27 cellular contexts compared by ENCODE assay signal in genomic region chr10:106401967-106402366, GRCh38.
DNase-seq lines count a peak whose midpoint lies in the region; ATAC-seq, FAIRE-seq and TF ChIP-seq lines count a peak whose summit lies in the region.
"Had no signal": no experiment of that assay in that cellular context is flagged by ENCODE, and none has a peak within 500 bp of the region (broad histone marks: within the 10 kb centered on the region; RNA-seq: fewer than 3 reads in every experiment).

No MANE protein-coding gene starts in this region.

- H3K79me2 ChIP-seq in ACC112 (ENCODE audit: control insufficient read depth, insufficient read depth, low read length, unreplicated experiment): no peaks in the 10 kb centered on the region

- DNase-seq in WTC11 (ENCODE audit: low spot score) (no peak), frontal cortex (ENCODE audit: low spot score in 2 of 2) (no peak), HCEC 1CT (no peak)
- DNase-seq in effector CD4-positive, alpha-beta T cell: no peak
- DNase-seq: 8988T; ACHN; BE2C; C1 segment of cervical spinal cord; CD4-positive, alpha-beta memory T cell; CD4-positive, CD25-positive, alpha-beta regulatory T cell; CD8-positive, alpha-beta memory T cell; COR-L47; DMS 273 treated with DMSO at 0.1 percent for 48 hours; DMS153; DMS53; DMS79; DND-41; GDM1 had no signal

- H3K27me3 Mint-ChIP-seq in WTC11 (ENCODE audit: low read depth): no peaks in the 10 kb centered on the region; the same call in 1 of the 2 replicates
- H3K27me3 Mint-ChIP-seq: CD4-positive, alpha-beta memory T cell; CD4-positive, CD25-positive, alpha-beta regulatory T cell; CD8-positive, alpha-beta memory T cell had no signal

- peak; percentile 73 for FAIRE-seq in frontal cortex (lab: Jason Lieb, UNC)
- FAIRE-seq: A549, GM12878, GM12892, GM18507 had no signal

- POLR2A ChIA-PET in WTC11 (lab: Charles Lee): no interaction called here

- H3K27ac ChIP-seq in ACC112 (ENCODE audit: low read depth, low read length): peak overlapping the region; percentile 44; the same call in 1 of the 2 replicates
- H3K27ac ChIP-seq: A549, BLaER1 had no signal

- no peaks in the 10 kb centered on the region for H3K36me3 Mint-ChIP-seq in WTC11
- H3K36me3 Mint-ChIP-seq: CD14-positive monocyte; CD4-positive, alpha-beta memory T cell; CD4-positive, CD25-positive, alpha-beta regulatory T cell; CD8-positive, alpha-beta memory T cell had no signal

- no peaks in the 10 kb centered on the region for H3K27me3 ChIP-seq in ACC112 (ENCODE audit: insufficient read depth, low read length)
- H3K27me3 ChIP-seq: BE2C, BLaER1 had no signal

- no peak overlapping the region for H3K4me3 ChIP-seq in ACC112 (ENCODE audit: low read depth, low read length)
- H3K4me3 ChIP-seq: A549, BLaER1, GM12878 had no signal

- TF ChIP-seq CTCF in WTC11 (IDR thresholded peaks at IDR 0.05): no peak

- CTCF ChIA-PET in WTC11 (lab: Charles Lee): interaction anchor here (1.5 kb wide), 1 partner anchor 169 kb away, joined by 7 read pairs; no protein-coding TSS in a partner anchor

- H3K4me1 ChIP-seq in ACC112 (ENCODE audit: control insufficient read depth, insufficient read depth, low read length, unreplicated experiment): peaks cover 26% of the 10 kb centered on the region
- H3K4me1 ChIP-seq: A549, BE2C, BLaER1 had no signal

- H3K4me3 Mint-ChIP-seq in WTC11: no peak overlapping the region
- H3K4me3 Mint-ChIP-seq: CD14-positive monocyte; CD4-positive, alpha-beta memory T cell; CD4-positive, CD25-positive, alpha-beta regulatory T cell; CD8-positive, alpha-beta memory T cell had no signal

- H3K27ac Mint-ChIP-seq in WTC11: no peak overlapping the region
- H3K27ac Mint-ChIP-seq: CD14-positive monocyte; CD4-positive, alpha-beta memory T cell; CD4-positive, CD25-positive, alpha-beta regulatory T cell; CD8-positive, alpha-beta memory T cell had no signal

- H3K4me1 Mint-ChIP-seq in WTC11: peaks cover 4% of the 10 kb centered on the region
- H3K4me1 Mint-ChIP-seq: CD14-positive monocyte; CD4-positive, alpha-beta memory T cell; CD4-positive, CD25-positive, alpha-beta regulatory T cell; CD8-positive, alpha-beta memory T cell had no signal

- H3K36me3 ChIP-seq in ACC112 (ENCODE audit: insufficient read depth, low read length): no peaks in the 10 kb centered on the region
- H3K36me3 ChIP-seq: BE2C, BLaER1 had no signal

- H2AFZ ChIP-seq in ACC112 (ENCODE audit: low read length, unreplicated experiment): no peak overlapping the region

- ATAC-seq in WTC11 (no peak), HG02885 (IDR thresholded peaks at IDR 0.05; ENCODE audit: poor library complexity, unreplicated experiment) (no peak), HG02759 (IDR thresholded peaks at IDR 0.05; ENCODE audit: unreplicated experiment) (no peak)
- ATAC-seq: A549, GM12878 had no signal

- no peaks in the 10 kb centered on the region for H3K9me3 Mint-ChIP-seq in WTC11

TF ChIP-seq in WTC11, 78 proteins besides CTCF, POLR2A, EP300 and RAD21:
- peak; percentile 91 for TF ChIP-seq HMGA2 (CRISPR knock-in tag; IDR thresholded peaks at IDR 0.05)
- TF ChIP-seq GRHL2 (CRISPR knock-in tag; IDR thresholded peaks at IDR 0.05; ENCODE audit: insufficient replicate concordance, severe bottlenecking): no peak
